1 cellular context compared by ENCODE assay signal in genomic region chr5:10691826-10692785, GRCh38.
TF ChIP-seq lines count a peak whose summit lies in the region.

No MANE protein-coding gene starts in this region.

TF ChIP-seq in IMR-90, 13 proteins besides CTCF, POLR2A, EP300 and RAD21:
- TF ChIP-seq USF2 (IDR thresholded peaks at IDR 0.05; ENCODE audit: low read depth, low read length) = no peak
- TF ChIP-seq RCOR1 (IDR thresholded peaks at IDR 0.05; ENCODE audit: insufficient replicate concordance, low read length) = no peak
- no peak for TF ChIP-seq FOS (IDR thresholded peaks at IDR 0.05; ENCODE audit: low read depth, low read length)
- no peak for TF ChIP-seq CEBPB (IDR thresholded peaks at IDR 0.05; ENCODE audit: low read depth, low read length)
- no peak for TF ChIP-seq MAZ (IDR thresholded peaks at IDR 0.05; ENCODE audit: borderline replicate concordance, low read depth, low read length)
- no peak for TF ChIP-seq BHLHE40 (IDR thresholded peaks at IDR 0.05; ENCODE audit: low read depth, low read length)
TF ChIP-seq in IMR-90: peak in this region for 0.
